Comparison of ENCODE assay signal across 8 cellular contexts in genomic region chr5:32585446-32586250, GRCh38. TPM values are rescaled to one million over a fixed set of nuclear protein-coding genes. Genes with fewer than 3 reads are reported as not detected.
A peak's percentile ranks its signal among the peaks of the same experiment; 100 is the strongest.
DNase-seq lines count a peak whose midpoint lies in the region; ATAC-seq and TF ChIP-seq lines count a peak whose summit lies in the region.

TSS of gene SUB1 (plus strand) at chr5:32585557. CDS start at chr5:32588513, 2,956 bp downstream.

- H3K4me3 ChIP-seq in HFF-Myc (replicated peaks; ENCODE audit: low read depth, low read length) (peak within 1 kb of the TSS; percentile 81), gastroesophageal sphincter (peak within 1 kb of the TSS; percentile 69 to 99)

- H3K36me3 ChIP-seq in gastroesophageal sphincter, result peaks cover 0 to 16% of the 10 kb centered on the region in 2 donors

- in situ Hi-C loops in SK-MEL-5 (cut with HindIII; ENCODE audit: low pct_unique_long_range_greater_than_20kb, low sequenced_read_pairs), result no loop called here

- DNase-seq in GM03348 (ENCODE audit: low spot score), result peak; percentile 97
- DNase-seq in HFF-Myc (ENCODE audit: extremely low read depth, low read depth), result peak; percentile 67
- peak; percentile 92 for DNase-seq in MV-4-11 (lab: John Stamatoyannopoulos, UW)
- peak; percentile 97 for DNase-seq in SK-MEL-5 (ENCODE audit: low read depth, low spot score)
- peak; percentile 95 for DNase-seq in activated naive CD4-positive, alpha-beta T cell treated with Interleukin-2 at 50 U/mL for 16 hours
- DNase-seq in non-pigmented ciliary epithelial cell (ENCODE audit: low read depth), result peak; percentile 52
- DNase-seq in superior temporal gyrus (ENCODE audit: extremely low spot score), result peak; percentile 97

- TF ChIP-seq CTCF in HFF-Myc (IDR thresholded peaks at IDR 0.05; ENCODE audit: low read depth, low read length, missing control alignments) (no peak), gastroesophageal sphincter (IDR thresholded peaks at IDR 0.05) (peak in 1 of 4 experiments; percentile 17)

- TF ChIP-seq EP300 in gastroesophageal sphincter (IDR thresholded peaks at IDR 0.05), result no peak

- peaks cover 7 to 47% (median 8%) of the 10 kb centered on the region in 3 donors for H3K4me1 ChIP-seq in gastroesophageal sphincter

- peaks cover 0 to 16% (median 0%) of the 10 kb centered on the region in 3 donors for H3K9me3 ChIP-seq in gastroesophageal sphincter

- no peaks in the 10 kb centered on the region for H3K27me3 ChIP-seq in gastroesophageal sphincter

- peak within 1 kb of the TSS; percentile 98 to 100 (median 98) for H3K27ac ChIP-seq in gastroesophageal sphincter

- ATAC-seq in gastroesophageal sphincter, result peak; percentile 93

- 0% methylated on average over 13 of the region's 86 CpGs; no CpG with 5 or more reads in 1 of the 2 donors for WGBS in gastroesophageal sphincter (ENCODE audit: low coverage in 1 of 2), 2 donors

- peak; percentile 50 to 80 for TF ChIP-seq POLR2A in gastroesophageal sphincter (IDR thresholded peaks at IDR 0.05)

RNA-seq across cellular contexts. Expression of gene SUB1, which starts in this region (rescaled TPM):
- total RNA-seq in SK-MEL-5 (2014; rRNA removed; shearing (Covaris generic)), result 500 and 514 TPM in 2 replicates
- polyA plus RNA-seq in SK-MEL-5 (2015; cell fraction: cytosol; rRNA removed), result 237 and 380 TPM in 2 replicates
- 80.9 and 141 TPM in 2 replicates for polyA plus RNA-seq in SK-MEL-5 (2015; cell fraction: nucleus; rRNA removed)
- total RNA-seq in gastroesophageal sphincter, result 100 to 1,000 TPM; 122 to 221 (median 149) TPM

Comparison
In these comparisons a context has a peak if more than half of its experiments do, and no peak if none do; other contexts are left out.
1. Peak in every context shown above with its lines: DNase-seq, ATAC-seq, H3K4me3 ChIP-seq and H3K27ac ChIP-seq.